Comparison of ENCODE assay signal across 25 cellular contexts in genomic region chr7:135215180-135215579, GRCh38. TPM values are rescaled to one million over a fixed set of nuclear protein-coding genes. Genes with fewer than 3 reads are reported as not detected.
DNase-seq lines count a peak whose midpoint lies in the region; ATAC-seq, FAIRE-seq and TF ChIP-seq lines count a peak whose summit lies in the region.
"Had no signal": no experiment of that assay in that cellular context is flagged by ENCODE, and none has a peak within 500 bp of the region (broad histone marks: within the 10 kb centered on the region; RNA-seq: fewer than 3 reads in every experiment).

No MANE protein-coding gene starts in this region.

- H3K36me3 Mint-ChIP-seq in activated CD4-positive, alpha-beta T cell treated with anti-CD3 and anti-CD28 coated beads for 36 hours (ENCODE audit: low read depth) = no peaks in the 10 kb centered on the region

- peaks cover 3% of the 10 kb centered on the region for H3K79me1 ChIP-seq in mesenchymal stem cell (replicated peaks; ENCODE audit: low read length, poor library complexity, severe bottlenecking)

- H3K9me1 ChIP-seq in keratinocyte (ENCODE audit: control insufficient read depth, extremely low read depth, insufficient read depth, low read length) = no peaks in the 10 kb centered on the region

- no peak overlapping the region for H3K14ac ChIP-seq in mesenchymal stem cell (ENCODE audit: low read length in 2 of 2)

- intact Hi-C loops in HepG2 (cut with micrococcal nuclease; ENCODE audit: unreplicated experiment) = loop anchor here (5.0 kb wide), 1 partner anchor 218 kb away; no protein-coding TSS in a partner anchor
- intact Hi-C loops in activated CD4-positive, alpha-beta T cell treated with anti-CD3 and anti-CD28 coated beads for 36 hours (cut with DNase I, micrococcal nuclease) = no loop called here

- H3K4ac ChIP-seq in mesenchymal stem cell (ENCODE audit: low read depth in 1 of 2, low read length in 2 of 2) = no peak overlapping the region

- no peak for TF ChIP-seq EP300 in HepG2 (IDR thresholded peaks at IDR 0.05; ENCODE audit: low read depth in 2 of 2, low read length in 2 of 2)
- no peak for TF ChIP-seq EP300 in HepG2 (CRISPR knock-in tag; IDR thresholded peaks at IDR 0.05; ENCODE audit: borderline replicate concordance)

- H3K27me3 Mint-ChIP-seq in activated CD4-positive, alpha-beta T cell treated with anti-CD3 and anti-CD28 coated beads for 36 hours = no peaks in the 10 kb centered on the region

- dilution Hi-C loops in keratinocyte (cut with MboI; ENCODE audit: extremely low pct_ligation_motif_present, low sequenced_read_pairs) = no loop called here

- H3K4me2 ChIP-seq in keratinocyte (ENCODE audit: control insufficient read depth, extremely low read depth, insufficient read depth, low read depth, low read length) (no peak overlapping the region), HepG2 (ENCODE audit: low read depth, low read length) (peak overlapping the region; percentile 40; the same call in 1 of the 2 replicates), mesenchymal stem cell (ENCODE audit: low read length, poor library complexity, severe bottlenecking) (no peak overlapping the region)
- H3K4me2 ChIP-seq: GM23338 had no signal

- H3K27ac ChIP-seq in keratinocyte (ENCODE audit: control insufficient read depth, insufficient read depth, low read length) = no peak overlapping the region
- H3K27ac ChIP-seq in HepG2 (ENCODE audit: extremely low read length, insufficient read depth, low read length) = no peak overlapping the region
- no peak overlapping the region for H3K27ac ChIP-seq in mesenchymal stem cell (ENCODE audit: low read length, poor library complexity, severe bottlenecking)

- H4K8ac ChIP-seq in mesenchymal stem cell (ENCODE audit: low read length) = no peak overlapping the region

- WGBS in HepG2 (ENCODE audit: low lambda C conversion rate) = 25% methylated on average over 3 of the region's 4 CpGs
- 93% methylated on average over 4 of the region's 4 CpGs for WGBS in mesenchymal stem cell

- peak overlapping the region; percentile 37 for H2AFZ ChIP-seq in keratinocyte (ENCODE audit: control insufficient read depth, low read length)
- H2AFZ ChIP-seq in HepG2 (ENCODE audit: low read length) = no peak overlapping the region
- no peak overlapping the region for H2AFZ ChIP-seq in mesenchymal stem cell (ENCODE audit: low read depth, low read length)
- H2AFZ ChIP-seq: GM23338 had no signal

- no peak overlapping the region for H3K23ac ChIP-seq in mesenchymal stem cell (ENCODE audit: low read length in 2 of 2)

- BruUV-seq in HepG2 (replicated peaks; lab: Mats Ljungman, UMichigan) = no TSS peak

- H2BK15ac ChIP-seq in mesenchymal stem cell (ENCODE audit: low read depth, poor library complexity, severe bottlenecking) = no peak overlapping the region

- H3K36me3 ChIP-seq in keratinocyte (ENCODE audit: control insufficient read depth in 2 of 2, extremely low read depth in 1 of 2, insufficient read depth in 2 of 2, low read length in 2 of 2) (no peaks in the 10 kb centered on the region), HepG2 (replicated peaks in 1 of 2; ENCODE audit: control insufficient read depth in 1 of 2, insufficient read depth in 2 of 2, low read length in 2 of 2) (no peaks in the 10 kb centered on the region), mesenchymal stem cell (ENCODE audit: control insufficient read depth in 1 of 2, insufficient read depth in 2 of 2, low read depth in 1 of 2, low read length in 2 of 2) (no peaks in the 10 kb centered on the region)

- no peak overlapping the region for H3K4me3 ChIP-seq in keratinocyte (ENCODE audit: control insufficient read depth in 2 of 3, extremely low read depth in 1 of 3, insufficient read depth in 2 of 3, low read depth in 1 of 3, low read length in 3 of 3)
- no peak overlapping the region for H3K4me3 ChIP-seq in HepG2 (replicated peaks in 1 of 3; ENCODE audit: insufficient read depth in 1 of 3, low read depth in 2 of 3, low read length in 3 of 3)
- no peak overlapping the region for H3K4me3 ChIP-seq in mesenchymal stem cell (ENCODE audit: insufficient read depth in 1 of 2, low read depth in 1 of 2, low read length in 2 of 2)
- H3K4me3 ChIP-seq: GM23338 had no signal

- H3K9ac ChIP-seq in keratinocyte (ENCODE audit: control insufficient read depth, extremely low read depth, insufficient read depth, low read length) = no peak overlapping the region
- H3K9ac ChIP-seq in HepG2 (ENCODE audit: insufficient read depth, low read depth, low read length) = no peak overlapping the region
- H3K9ac ChIP-seq in mesenchymal stem cell (ENCODE audit: low read length) = no peak overlapping the region

- no peak overlapping the region for H2BK12ac ChIP-seq in mesenchymal stem cell (ENCODE audit: low read length in 2 of 2)

- H3K4me1 ChIP-seq in keratinocyte (ENCODE audit: control insufficient read depth, extremely low read depth, insufficient read depth, low read length) = peaks cover 27% of the 10 kb centered on the region
- H3K4me1 ChIP-seq in HepG2 (ENCODE audit: insufficient read depth, low read length) = peaks cover 51% of the 10 kb centered on the region
- H3K4me1 ChIP-seq in mesenchymal stem cell (ENCODE audit: control insufficient read depth, insufficient read depth, low read depth, low read length) = peaks cover 7% of the 10 kb centered on the region

- POLR2A ChIA-PET in HepG2 (lab: Yijun Ruan, JAX) = interaction anchor here (0.5 kb wide), 1 partner anchor 1185 kb away, joined by 3 read pairs; no protein-coding TSS in a partner anchor
- POLR2A ChIA-PET in activated CD4-positive, alpha-beta T cell treated with anti-CD3 and anti-CD28 coated beads for 36 hours (lab: Charles Lee) = no interaction called here

- H2BK120ac ChIP-seq in mesenchymal stem cell (ENCODE audit: low read depth, low read length) = no peak overlapping the region

- no peak for TF ChIP-seq RAD21 in HepG2 (CRISPR knock-in tag; IDR thresholded peaks at IDR 0.05)

- peak overlapping the region; percentile 89 for H2AK5ac ChIP-seq in mesenchymal stem cell (ENCODE audit: low read length, severe bottlenecking)

- in situ Hi-C loops in HepG2 (cut with HindIII; ENCODE audit: extremely low pct_ligation_motif_present, low pct_unique_long_range_greater_than_20kb) = no loop called here

- peaks cover 3% of the 10 kb centered on the region for H3K4me1 Mint-ChIP-seq in activated CD4-positive, alpha-beta T cell treated with anti-CD3 and anti-CD28 coated beads for 36 hours
- H3K4me1 Mint-ChIP-seq: GM23338 had no signal

- H2BK5ac ChIP-seq in mesenchymal stem cell (ENCODE audit: low read depth, low read length, poor library complexity, severe bottlenecking) = no peak overlapping the region

- no peak overlapping the region for H4K91ac ChIP-seq in mesenchymal stem cell (ENCODE audit: low read length)

- H4K20me1 ChIP-seq in keratinocyte (ENCODE audit: control insufficient read depth, extremely low read depth, insufficient read depth, low read length) (no peaks in the 10 kb centered on the region), HepG2 (ENCODE audit: insufficient read depth, low read length) (no peaks in the 10 kb centered on the region)

- no peak overlapping the region for H3K27ac Mint-ChIP-seq in activated CD4-positive, alpha-beta T cell treated with anti-CD3 and anti-CD28 coated beads for 36 hours
- H3K27ac Mint-ChIP-seq: GM23338, H9 had no signal

- CTCF ChIA-PET in HepG2 (lab: Yijun Ruan, JAX; ENCODE audit: low intra/inter-chr PET ratio, low total read pairs) = no interaction called here
- CTCF ChIA-PET in activated CD4-positive, alpha-beta T cell treated with anti-CD3 and anti-CD28 coated beads for 36 hours (lab: Charles Lee) = interaction anchor here (1.5 kb wide), 1 partner anchor 11 kb away, joined by 4 read pairs; no protein-coding TSS in a partner anchor

- H3K27me3 ChIP-seq in keratinocyte (ENCODE audit: control insufficient read depth, extremely low read depth, insufficient read depth, low read length) (no peaks in the 10 kb centered on the region), HepG2 (ENCODE audit: control insufficient read depth in 1 of 2, insufficient read depth in 2 of 2, low read length in 2 of 2) (no peaks in the 10 kb centered on the region; a peak in 1 of 5 replicates), mesenchymal stem cell (ENCODE audit: control insufficient read depth in 1 of 2, insufficient read depth in 1 of 2, low read length in 2 of 2) (no peaks in the 10 kb centered on the region)

- ATAC-seq in HepG2 = no peak
- no peak for ATAC-seq in activated CD4-positive, alpha-beta T cell treated with anti-CD3 and anti-CD28 coated beads for 36 hours
- ATAC-seq: GM23338, HCT116 had no signal

- H3K18ac ChIP-seq in mesenchymal stem cell (ENCODE audit: low read depth in 1 of 2, low read length in 2 of 2) = no peak overlapping the region

- H3K9me3 ChIP-seq in keratinocyte (ENCODE audit: control insufficient read depth, low read depth, low read length) (no peaks in the 10 kb centered on the region), HepG2 (ENCODE audit: low read length) (no peaks in the 10 kb centered on the region), mesenchymal stem cell (ENCODE audit: control insufficient read depth, low read length) (no peaks in the 10 kb centered on the region)

- TF ChIP-seq POLR2A in HepG2 (IDR thresholded peaks at IDR 0.05; ENCODE audit: insufficient read depth in 1 of 2, low read depth in 2 of 2, low read length in 2 of 2) = no peak

- peaks cover 11% of the 10 kb centered on the region for H3K79me2 ChIP-seq in keratinocyte (ENCODE audit: control insufficient read depth, insufficient read depth, low read length)
- peaks cover 9% of the 10 kb centered on the region for H3K79me2 ChIP-seq in HepG2 (ENCODE audit: insufficient read depth, low read length)

- TF ChIP-seq CTCF in keratinocyte (optimal IDR thresholded peaks at IDR 0.05 in 1 of 3, IDR thresholded peaks at IDR 0.05 in 1 of 3, conservative IDR thresholded peaks at IDR 0.05 in 1 of 3; ENCODE audit: extremely low read depth in 1 of 3, insufficient read depth in 2 of 3, low read length in 3 of 3) (no peak), HepG2 (CRISPR knock-in tag; IDR thresholded peaks at IDR 0.05) (no peak)

- H3K4me3 Mint-ChIP-seq in activated CD4-positive, alpha-beta T cell treated with anti-CD3 and anti-CD28 coated beads for 36 hours = no peak overlapping the region
- H3K4me3 Mint-ChIP-seq: CD4-positive, alpha-beta memory T cell; GM23338; H9 had no signal

- no peak for DNase-seq in keratinocyte (ENCODE audit: low read depth, low spot score)
- no peak for DNase-seq in HepG2 (ENCODE audit: low spot score)
- no peak for DNase-seq in mesenchymal stem cell
- no peak for DNase-seq in activated CD4-positive, alpha-beta T cell treated with anti-CD3 and anti-CD28 coated beads for 36 hours
- DNase-seq in NCI-H2227 treated with DMSO at 0.1 percent for 48 hours (lab: John Stamatoyannopoulos, UW) = no peak
- DNase-seq in NCI-H146 (lab: John Stamatoyannopoulos, UW) = no peak
- DNase-seq in ecto neural progenitor cell (ENCODE audit: low spot score) = no peak
- DNase-seq: C1 segment of cervical spinal cord; Calu3; CD4-positive, alpha-beta memory T cell; COR-L47; DMS53; DMS79 treated with DMSO at 0.1 percent for 48 hours; GF-D8; H9 had no signal

- no peaks in the 10 kb centered on the region for H3K9me3 Mint-ChIP-seq in activated CD4-positive, alpha-beta T cell treated with anti-CD3 and anti-CD28 coated beads for 36 hours (ENCODE audit: low read depth)
- H3K9me3 Mint-ChIP-seq: CD4-positive, alpha-beta memory T cell; H9 had no signal

- no peak for FAIRE-seq in keratinocyte (lab: Jason Lieb, UNC)
- FAIRE-seq in HepG2 (lab: Jason Lieb, UNC) = no peak
- FAIRE-seq: GM12891, GM18507 had no signal

RNA-seq across cellular contexts. Expression of gene WDR91, which starts 3.9 kb away (rescaled TPM):
- 19.1 to 34.6 TPM (median 22.5 TPM) in 3 replicates for polyA plus RNA-seq in keratinocyte
- polyA plus RNA-seq in keratinocyte (2011; ENCODE audit: low read depth) = 5.4 TPM
- polyA plus RNA-seq in keratinocyte (2011; cell fraction: cytosol; rRNA removed) = 7.9 and 9.4 TPM in 2 replicates
- polyA plus RNA-seq in keratinocyte (2011; cell fraction: nucleus; rRNA removed) = 50.6 and 63.8 TPM in 2 replicates
- 7.9 and 14.5 TPM in 2 replicates for polyA plus RNA-seq in keratinocyte (2012; ENCODE audit: low replicate concordance)
- 36.6 to 50.8 TPM (median 38.5 TPM) in 3 replicates for polyA minus RNA-seq in keratinocyte
- 17.1 TPM for polyA minus RNA-seq in keratinocyte (2011; cell fraction: cytosol; rRNA and poly(A)+ RNA removed)
- polyA minus RNA-seq in keratinocyte (2011; cell fraction: nucleus; rRNA and poly(A)+ RNA removed) = 26.6 and 35.0 TPM in 2 replicates
- 10.0 and 12.1 TPM in 2 replicates for total RNA-seq in HepG2 (2016; rRNA removed; fragmentation: Illumina TruSeq; extraction: Trizol)
- 1.1 and 1.8 TPM in 2 replicates for total RNA-seq in HepG2 (2016; cell fraction: cytosol; rRNA removed; fragmentation: Illumina TruSeq; extraction: Trizol; ENCODE audit: low read depth)
- 9.2 and 12.1 TPM in 2 replicates for total RNA-seq in HepG2 (2016; cell fraction: insoluble cytoplasmic fraction; rRNA removed; fragmentation: Illumina TruSeq; extraction: Trizol)
- 1.5 and 2.3 TPM in 2 replicates for total RNA-seq in HepG2 (2016; cell fraction: membrane; rRNA removed; fragmentation: Illumina TruSeq; extraction: Trizol)
- total RNA-seq in HepG2 (2016; cell fraction: nucleus; rRNA removed; fragmentation: Illumina TruSeq; extraction: Trizol) = 11.3 and 14.5 TPM in 2 replicates
- 11.6 and 13.7 TPM in 2 replicates for polyA plus RNA-seq in HepG2 (2011; rRNA removed)
- 7.2 and 8.6 TPM in 2 replicates for polyA plus RNA-seq in HepG2 (2011; cell fraction: cytosol; rRNA removed)
- polyA plus RNA-seq in HepG2 (2011; cell fraction: nucleus; rRNA removed) = 43.9 and 51.3 TPM in 2 replicates
- 5.7 and 6.1 TPM in 2 replicates for polyA plus RNA-seq in HepG2 (2012)
- polyA plus RNA-seq in HepG2 (2016; cell fraction: cytosol; fragmentation: Illumina TruSeq; extraction: Trizol; ENCODE audit: low read depth) = 0.26 and 0.31 TPM in 2 replicates
- 10.7 and 11.4 TPM in 2 replicates for polyA plus RNA-seq in HepG2 (2016; cell fraction: insoluble cytoplasmic fraction; fragmentation: Illumina TruSeq; extraction: Trizol; ENCODE audit: low read depth)
- polyA plus RNA-seq in HepG2 (2016; cell fraction: membrane; fragmentation: Illumina TruSeq; extraction: Trizol; ENCODE audit: low read depth) = 0.56 and 0.65 TPM in 2 replicates
- polyA plus RNA-seq in HepG2 (2016; cell fraction: nucleus; fragmentation: Illumina TruSeq; extraction: Trizol; ENCODE audit: insufficient read depth, low read depth) = 21.1 and 22.2 TPM in 2 replicates
- 8.2 and 19.7 TPM in 2 replicates for polyA minus RNA-seq in HepG2 (2011; rRNA and poly(A)+ RNA removed; ENCODE audit: low replicate concordance)
- 5.3 and 8.8 TPM in 2 replicates for polyA minus RNA-seq in HepG2 (2011; cell fraction: cytosol; rRNA and poly(A)+ RNA removed)
- 12.6 and 17.4 TPM in 2 replicates for polyA minus RNA-seq in HepG2 (2011; cell fraction: nucleus; rRNA and poly(A)+ RNA removed)
- polyA plus RNA-seq in mesenchymal stem cell (2013, experiment 1 of 2) = 4.2 TPM
- polyA plus RNA-seq in mesenchymal stem cell (2013, experiment 2 of 2) = 4.1 TPM
- 10 to 100 TPM; 11.8 to 12.0 TPM for total RNA-seq in activated CD4-positive, alpha-beta T cell treated with anti-CD3 and anti-CD28 coated beads for 36 hours

RNA-seq across cellular contexts. Expression of gene STRA8, which starts 18.5 kb away (rescaled TPM):
- not detected in 3 replicates for polyA plus RNA-seq in keratinocyte
- polyA plus RNA-seq in keratinocyte (2011; ENCODE audit: low read depth) = not detected
- not detected in 2 replicates for polyA plus RNA-seq in keratinocyte (2011; cell fraction: cytosol; rRNA removed)
- polyA plus RNA-seq in keratinocyte (2011; cell fraction: nucleus; rRNA removed) = not detected in 2 replicates
- polyA plus RNA-seq in keratinocyte (2012; ENCODE audit: low replicate concordance) = not detected in 2 replicates
- not detected in 3 replicates for polyA minus RNA-seq in keratinocyte
- polyA minus RNA-seq in keratinocyte (2011; cell fraction: cytosol; rRNA and poly(A)+ RNA removed) = not detected
- polyA minus RNA-seq in keratinocyte (2011; cell fraction: nucleus; rRNA and poly(A)+ RNA removed) = not detected in 2 replicates
- total RNA-seq in HepG2 (2016; rRNA removed; fragmentation: Illumina TruSeq; extraction: Trizol) = not detected in 2 replicates
- not detected in 2 replicates for total RNA-seq in HepG2 (2016; cell fraction: cytosol; rRNA removed; fragmentation: Illumina TruSeq; extraction: Trizol; ENCODE audit: low read depth)
- not detected in 2 replicates for total RNA-seq in HepG2 (2016; cell fraction: insoluble cytoplasmic fraction; rRNA removed; fragmentation: Illumina TruSeq; extraction: Trizol)
- total RNA-seq in HepG2 (2016; cell fraction: membrane; rRNA removed; fragmentation: Illumina TruSeq; extraction: Trizol) = not detected in 2 replicates
- total RNA-seq in HepG2 (2016; cell fraction: nucleus; rRNA removed; fragmentation: Illumina TruSeq; extraction: Trizol) = not detected in 2 replicates
- polyA plus RNA-seq in HepG2 (2011; rRNA removed) = 0.20 TPM in 1 of 2 replicates, not detected in the other
- polyA plus RNA-seq in HepG2 (2011; cell fraction: cytosol; rRNA removed) = not detected in 2 replicates
- 0.18 and 0.38 TPM in 2 replicates for polyA plus RNA-seq in HepG2 (2011; cell fraction: nucleus; rRNA removed)
- not detected in 2 replicates for polyA plus RNA-seq in HepG2 (2012)
- polyA plus RNA-seq in HepG2 (2016; cell fraction: cytosol; fragmentation: Illumina TruSeq; extraction: Trizol; ENCODE audit: low read depth) = not detected in 2 replicates
- polyA plus RNA-seq in HepG2 (2016; cell fraction: insoluble cytoplasmic fraction; fragmentation: Illumina TruSeq; extraction: Trizol; ENCODE audit: low read depth) = not detected in 2 replicates
- polyA plus RNA-seq in HepG2 (2016; cell fraction: membrane; fragmentation: Illumina TruSeq; extraction: Trizol; ENCODE audit: low read depth) = not detected in 2 replicates
- polyA plus RNA-seq in HepG2 (2016; cell fraction: nucleus; fragmentation: Illumina TruSeq; extraction: Trizol; ENCODE audit: insufficient read depth, low read depth) = not detected in 2 replicates
- polyA minus RNA-seq in HepG2 (2011; rRNA and poly(A)+ RNA removed; ENCODE audit: low replicate concordance) = not detected in 2 replicates
- polyA minus RNA-seq in HepG2 (2011; cell fraction: cytosol; rRNA and poly(A)+ RNA removed) = not detected in 2 replicates
- not detected in 2 replicates for polyA minus RNA-seq in HepG2 (2011; cell fraction: nucleus; rRNA and poly(A)+ RNA removed)
- not detected for polyA plus RNA-seq in mesenchymal stem cell (2013, experiment 1 of 2)
- polyA plus RNA-seq in mesenchymal stem cell (2013, experiment 2 of 2) = not detected
- not detected for total RNA-seq in activated CD4-positive, alpha-beta T cell treated with anti-CD3 and anti-CD28 coated beads for 36 hours
- total RNA-seq: A172; A673; Calu3; CD4-positive, alpha-beta memory T cell; Daoy; G401; GM23338; H4; H9 had no signal
- polyA plus RNA-seq: BJ; CD4-positive, alpha-beta memory T cell; GM23338 had no signal

RNA-seq across cellular contexts. Expression of gene CYREN, which starts 44.7 kb away (rescaled TPM):
- polyA plus RNA-seq in keratinocyte (33.7 to 48.2 TPM (median 41.7 TPM) in 3 replicates), HepG2 (2011; rRNA removed) (19.3 and 20.7 TPM in 2 replicates)
- 11.2 TPM for polyA plus RNA-seq in keratinocyte (2011; ENCODE audit: low read depth)
- polyA plus RNA-seq in keratinocyte (2011; cell fraction: cytosol; rRNA removed) = 29.7 and 33.8 TPM in 2 replicates
- 32.2 and 35.9 TPM in 2 replicates for polyA plus RNA-seq in keratinocyte (2011; cell fraction: nucleus; rRNA removed)
- 12.1 and 43.9 TPM in 2 replicates for polyA plus RNA-seq in keratinocyte (2012; ENCODE audit: low replicate concordance)
- polyA minus RNA-seq in keratinocyte = 27.2 to 40.4 TPM (median 35.3 TPM) in 3 replicates
- polyA minus RNA-seq in keratinocyte (2011; cell fraction: cytosol; rRNA and poly(A)+ RNA removed) = 23.6 TPM
- polyA minus RNA-seq in keratinocyte (2011; cell fraction: nucleus; rRNA and poly(A)+ RNA removed) = 15.2 and 29.2 TPM in 2 replicates
- total RNA-seq in HepG2 (2016; rRNA removed; fragmentation: Illumina TruSeq; extraction: Trizol) = 60.7 and 68.6 TPM in 2 replicates
- 24.2 and 27.7 TPM in 2 replicates for total RNA-seq in HepG2 (2016; cell fraction: cytosol; rRNA removed; fragmentation: Illumina TruSeq; extraction: Trizol; ENCODE audit: low read depth)
- 58.8 and 66.8 TPM in 2 replicates for total RNA-seq in HepG2 (2016; cell fraction: insoluble cytoplasmic fraction; rRNA removed; fragmentation: Illumina TruSeq; extraction: Trizol)
- 48.2 and 58.3 TPM in 2 replicates for total RNA-seq in HepG2 (2016; cell fraction: membrane; rRNA removed; fragmentation: Illumina TruSeq; extraction: Trizol)
- total RNA-seq in HepG2 (2016; cell fraction: nucleus; rRNA removed; fragmentation: Illumina TruSeq; extraction: Trizol) = 42.2 and 46.2 TPM in 2 replicates
- polyA plus RNA-seq in HepG2 (2011; cell fraction: cytosol; rRNA removed) = 19.8 and 20.9 TPM in 2 replicates
- polyA plus RNA-seq in HepG2 (2011; cell fraction: nucleus; rRNA removed) = 15.6 and 18.8 TPM in 2 replicates
- 44.5 and 69.6 TPM in 2 replicates for polyA plus RNA-seq in HepG2 (2012)
- 13.5 and 22.0 TPM in 2 replicates for polyA plus RNA-seq in HepG2 (2016; cell fraction: cytosol; fragmentation: Illumina TruSeq; extraction: Trizol; ENCODE audit: low read depth)
- polyA plus RNA-seq in HepG2 (2016; cell fraction: insoluble cytoplasmic fraction; fragmentation: Illumina TruSeq; extraction: Trizol; ENCODE audit: low read depth) = 62.6 and 67.4 TPM in 2 replicates
- polyA plus RNA-seq in HepG2 (2016; cell fraction: membrane; fragmentation: Illumina TruSeq; extraction: Trizol; ENCODE audit: low read depth) = 31.2 and 44.6 TPM in 2 replicates
- 46.9 and 49.8 TPM in 2 replicates for polyA plus RNA-seq in HepG2 (2016; cell fraction: nucleus; fragmentation: Illumina TruSeq; extraction: Trizol; ENCODE audit: insufficient read depth, low read depth)
- polyA minus RNA-seq in HepG2 (2011; rRNA and poly(A)+ RNA removed; ENCODE audit: low replicate concordance) = 24.4 and 62.5 TPM in 2 replicates
- polyA minus RNA-seq in HepG2 (2011; cell fraction: cytosol; rRNA and poly(A)+ RNA removed) = 8.6 and 12.1 TPM in 2 replicates
- polyA minus RNA-seq in HepG2 (2011; cell fraction: nucleus; rRNA and poly(A)+ RNA removed) = 20.6 and 24.7 TPM in 2 replicates
- 23.2 TPM for polyA plus RNA-seq in mesenchymal stem cell (2013, experiment 1 of 2)
- 23.5 TPM for polyA plus RNA-seq in mesenchymal stem cell (2013, experiment 2 of 2)
- 10 to 100 TPM; 32.6 to 40.5 TPM for total RNA-seq in activated CD4-positive, alpha-beta T cell treated with anti-CD3 and anti-CD28 coated beads for 36 hours
